In the genomic region with DNA sequence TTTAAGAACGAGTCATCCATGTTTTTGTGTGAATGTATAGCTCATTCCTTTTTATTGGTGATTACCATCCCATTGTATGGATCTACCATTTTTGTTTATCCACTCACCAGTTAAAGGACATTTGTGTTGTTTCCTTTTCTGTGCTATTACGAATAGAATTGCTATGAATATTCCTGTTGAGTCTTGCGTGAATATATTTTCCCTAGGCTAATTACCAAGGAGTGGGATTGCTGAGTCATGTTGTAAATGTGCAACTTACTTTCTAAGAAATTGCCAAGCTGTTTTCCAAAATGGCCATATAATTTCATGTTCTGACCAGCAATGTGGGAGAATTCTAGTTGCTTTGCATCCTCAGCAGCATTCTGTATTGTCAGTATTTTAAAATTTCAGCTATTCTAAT, we compare ENCODE assay signal across 18 cellular contexts. TPM values are rescaled to one million over a fixed set of nuclear protein-coding genes. Genes with fewer than 3 reads are reported as not detected.
DNase-seq lines count a peak whose midpoint lies in the region; ATAC-seq, FAIRE-seq and TF ChIP-seq lines count a peak whose summit lies in the region.
"Had no signal": no experiment of that assay in that cellular context is flagged by ENCODE, and none has a peak within 500 bp of the region (broad histone marks: within the 10 kb centered on the region; RNA-seq: fewer than 3 reads in every experiment).

No MANE protein-coding gene starts in this region.

- no peaks in the 10 kb centered on the region for H3K79me2 ChIP-seq in K562 (ENCODE audit: control insufficient read depth, insufficient read depth, low read length)

- intact Hi-C loops in K562 (cut with micrococcal nuclease), result no loop called here
- intact Hi-C loops in upper lobe of right lung (cut with DNase I), result no loop called here

- TF ChIP-seq EP300 in K562 (IDR thresholded peaks at IDR 0.05; ENCODE audit: low read length), result no peak

- no peaks in the 10 kb centered on the region for H3K9me1 ChIP-seq in K562 (ENCODE audit: control insufficient read depth, insufficient read depth, low read length)

- no peak for TF ChIP-seq POLR2A in K562 (conservative IDR thresholded peaks at IDR 0.05)

- TF ChIP-seq RAD21 in K562 (CRISPR knock-in tag; conservative IDR thresholded peaks at IDR 0.05 in 1 of 2, IDR thresholded peaks at IDR 0.05 in 1 of 2), result no peak

- CTCF ChIA-PET in K562 (lab: Yijun Ruan, JAX; ENCODE audit: low intra/inter-chr PET ratio), result no interaction called here

- H3K27me3 ChIP-seq in K562 (ENCODE audit: control insufficient read depth in 2 of 2, insufficient read depth in 2 of 2, low read length in 2 of 2) (no peaks in the 10 kb centered on the region), foreskin keratinocyte (no peaks in the 10 kb centered on the region), upper lobe of right lung (no peaks in the 10 kb centered on the region)

- H2AFZ ChIP-seq in K562 (ENCODE audit: low read depth, low read length), result peak overlapping the region; percentile 74
- H2AFZ ChIP-seq: GM23338 had no signal

- WGBS in K562 (ENCODE audit: insufficient coverage, low coverage, missing lambda C conversion rate), result 29% methylated on average over 3 of the region's 3 CpGs

- no peak overlapping the region for H3K9ac ChIP-seq in K562 (ENCODE audit: insufficient read depth in 1 of 2, low read depth in 2 of 2, low read length in 2 of 2)
- H3K9ac ChIP-seq: BLaER1 had no signal

- no peaks in the 10 kb centered on the region for H4K20me1 ChIP-seq in K562 (replicated peaks; ENCODE audit: control insufficient read depth, insufficient read depth, low read length)
- H4K20me1 ChIP-seq: BLaER1 had no signal

- H3K4me3 ChIP-seq in K562 (no peak overlapping the region), upper lobe of right lung (no peak overlapping the region)
- H3K4me3 ChIP-seq: BLaER1, GM23338 had no signal

- no peak overlapping the region for H3K4me2 ChIP-seq in K562 (ENCODE audit: insufficient read depth, low read length)
- H3K4me2 ChIP-seq: BLaER1, GM23338 had no signal

- H3K9me3 ChIP-seq in K562 (replicated peaks; ENCODE audit: control insufficient read depth, insufficient read depth, low read depth, low read length) (no peaks in the 10 kb centered on the region), upper lobe of right lung (no peaks in the 10 kb centered on the region)
- H3K9me3 ChIP-seq: BLaER1 had no signal

- BruUV-seq in K562 (replicated peaks; lab: Mats Ljungman, UMichigan), result no TSS peak

- H3K27ac ChIP-seq in K562 (ENCODE audit: extremely low read depth, low read depth, low read length) (no peak overlapping the region), foreskin keratinocyte (no peak overlapping the region), upper lobe of right lung (no peak overlapping the region)
- H3K27ac ChIP-seq: BLaER1 had no signal

- no peak for ATAC-seq in K562
- ATAC-seq in foreskin keratinocyte, result peak; percentile 73
- no peak for ATAC-seq in GM18907 (IDR thresholded peaks at IDR 0.05; ENCODE audit: unreplicated experiment)
- ATAC-seq in upper lobe of right lung, result no peak
- ATAC-seq: GM23338 had no signal

- H3K36me3 ChIP-seq in K562 (ENCODE audit: control insufficient read depth, insufficient read depth, low read length) (no peaks in the 10 kb centered on the region), upper lobe of right lung (no peaks in the 10 kb centered on the region)
- H3K36me3 ChIP-seq: BLaER1 had no signal

- TF ChIP-seq CTCF in K562 (IDR thresholded peaks at IDR 0.05 in 2 of 3, conservative IDR thresholded peaks at IDR 0.05 in 1 of 3; ENCODE audit: insufficient read depth in 2 of 3, low read depth in 1 of 3, low read length in 3 of 3) (no peak), foreskin keratinocyte (conservative IDR thresholded peaks at IDR 0.05) (no peak), upper lobe of right lung (IDR thresholded peaks at IDR 0.05) (no peak)

- FAIRE-seq in K562 (lab: Jason Lieb, UNC), result peak; percentile 19
- FAIRE-seq: A204.1, GM12892, GM18507, H54 had no signal

- peak; percentile 28 for DNase-seq in RPMI7951 (ENCODE audit: low read depth)
- DNase-seq in K562 (ENCODE audit: extremely low read depth in 1 of 4, low spot score in 3 of 4), result peak in 1 of 4 experiments; percentile 13
- peak; percentile 46 to 73 for DNase-seq in foreskin keratinocyte
- DNase-seq in upper lobe of right lung, result no peak
- no peak for DNase-seq in NCI-H510A (lab: John Stamatoyannopoulos, UW)
- DNase-seq in HUDEP-2 (lab: John Stamatoyannopoulos, UW; ENCODE audit: unreplicated experiment in 76 of 76), result no peak
- DNase-seq: CD4-positive, alpha-beta memory T cell; DMS153; DMS79; GDM1; HCEC 1CT had no signal

- in situ Hi-C loops in K562 (cut with MboI), result no loop called here

- POLR2A ChIA-PET in K562 (lab: Yijun Ruan, JAX), result interaction anchor here (1.0 kb wide), 1 partner anchor 10 kb away, joined by 3 read pairs; no protein-coding TSS in a partner anchor

- H3K4me1 ChIP-seq in K562 (replicated peaks in 1 of 2; ENCODE audit: control insufficient read depth in 2 of 2, insufficient read depth in 2 of 2, low read length in 2 of 2) (peaks cover 0 to 2% of the 10 kb centered on the region in 2 experiments; a peak in 1 of 5 replicates), foreskin keratinocyte (no peaks in the 10 kb centered on the region), upper lobe of right lung (no peaks in the 10 kb centered on the region)
- H3K4me1 ChIP-seq: BLaER1 had no signal

TF ChIP-seq in K562, 482 proteins besides CTCF, POLR2A, EP300 and RAD21:
- TF ChIP-seq MAFG (tag; conservative IDR thresholded peaks at IDR 0.05), result peak; percentile 87
- TF ChIP-seq NFE2L1 (tag; IDR thresholded peaks at IDR 0.05; ENCODE audit: borderline replicate concordance, low read depth), result peak; percentile 68; the same call in 1 of the 2 replicates
- TF ChIP-seq MAFK (IDR thresholded peaks at IDR 0.05; ENCODE audit: low read length), result peak; percentile 68; the same call in 1 of the 2 replicates
- TF ChIP-seq BACH1 (tag; IDR thresholded peaks at IDR 0.05), result peak; percentile 72; the same call in 1 of the 2 replicates
- TF ChIP-seq ZNF347 (CRISPR knock-in tag; IDR thresholded peaks at IDR 0.05; ENCODE audit: low read depth), result no peak
- TF ChIP-seq ZNF316 (IDR thresholded peaks at IDR 0.05), result peak; percentile 93
- TF ChIP-seq, protein P1, sequence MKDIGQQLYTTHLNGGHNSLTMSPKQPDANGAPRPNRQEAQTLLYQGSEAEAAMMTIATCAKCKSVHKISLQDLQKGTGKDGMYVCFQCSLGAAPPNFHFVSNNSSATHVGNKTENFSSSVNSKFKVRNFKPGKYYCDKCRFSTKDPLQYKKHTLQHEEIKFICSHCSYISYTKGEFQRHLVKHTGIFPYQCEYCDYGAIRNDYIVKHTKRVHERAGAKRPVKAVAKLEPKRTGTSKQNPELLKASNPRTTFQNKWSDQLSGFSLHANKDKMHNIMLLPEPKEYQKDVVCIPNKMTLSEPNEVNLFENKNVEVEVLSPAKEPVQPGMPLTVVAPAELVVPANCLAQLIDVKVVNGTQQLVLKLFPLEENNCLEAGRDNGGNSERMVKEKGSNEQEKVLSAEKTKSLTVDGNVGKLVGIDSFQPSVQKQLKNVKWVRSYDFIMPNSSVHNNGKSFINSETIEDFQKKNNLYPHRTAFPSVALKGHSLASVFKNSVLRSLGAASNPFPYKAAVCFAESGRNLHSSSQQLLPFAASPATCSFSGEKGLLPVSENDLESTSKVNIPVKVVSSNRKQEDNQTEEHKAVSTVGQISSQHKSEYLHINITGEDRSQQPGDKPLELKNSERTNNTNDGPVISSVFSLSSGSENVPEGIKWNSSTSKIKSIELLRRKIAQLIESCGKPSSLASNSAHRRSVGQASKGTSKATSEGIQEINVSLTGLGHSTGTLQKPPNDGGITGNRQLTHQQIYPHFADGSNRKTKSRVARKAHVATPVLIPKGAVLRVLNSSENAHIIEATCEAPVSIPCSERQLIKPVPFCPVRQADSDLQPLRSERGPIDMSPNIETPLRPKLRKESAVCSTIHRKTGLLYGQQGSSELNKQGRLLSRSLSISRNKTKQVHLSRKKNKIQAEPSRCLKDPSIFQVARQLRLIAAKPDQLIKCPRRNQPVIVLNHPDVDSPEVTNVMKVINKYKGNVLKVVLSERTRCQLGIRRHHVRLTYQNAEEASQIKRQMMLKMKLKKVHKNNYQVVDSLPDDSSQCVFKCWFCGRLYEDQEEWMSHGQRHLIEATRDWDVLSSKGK (CRISPR knock-in tag; IDR thresholded peaks at IDR 0.05), result no peak
- no peak for TF ChIP-seq RBM14 (IDR thresholded peaks at IDR 0.05; ENCODE audit: borderline replicate concordance, insufficient read depth, low read depth, low read length)
- TF ChIP-seq C11orf30 (IDR thresholded peaks at IDR 0.05; ENCODE audit: low read depth), result peak; percentile 86
- TF ChIP-seq CEBPB (tag; IDR thresholded peaks at IDR 0.05), result no peak
- TF ChIP-seq MAFF (IDR thresholded peaks at IDR 0.05; ENCODE audit: low read length), result peak; percentile 72; the same call in 1 of the 2 replicates
- no peak for TF ChIP-seq NR2C1 (IDR thresholded peaks at IDR 0.05)
- TF ChIP-seq NR2C1 (tag; IDR thresholded peaks at IDR 0.05), result no peak
- peak; percentile 85 for TF ChIP-seq NFE2 (IDR thresholded peaks at IDR 0.05; ENCODE audit: low read depth)

RNA-seq across cellular contexts. Expression of gene YIPF6, which starts 51.3 kb away (rescaled TPM):
- 30.6 and 35.8 TPM in 2 replicates for total RNA-seq in RPMI7951 (2014; rRNA removed; shearing (Covaris generic))
- 22.5 and 60.7 TPM in 2 replicates for total RNA-seq in K562 (2011; cell fraction: chromatin; rRNA removed; ENCODE audit: low replicate concordance)
- total RNA-seq in K562 (2011; cell fraction: nucleolus; rRNA removed), result 18.8 and 20.0 TPM in 2 replicates
- 38.9 and 76.5 TPM in 2 replicates for total RNA-seq in K562 (2011; cell fraction: nucleoplasm; rRNA removed)
- total RNA-seq in K562 (2014; rRNA removed), result 7.7 and 10.7 TPM in 2 replicates
- 25.8 and 30.3 TPM in 2 replicates for total RNA-seq in K562 (2014; rRNA removed; fragmentation: Illumina TruSeq; extraction: Trizol)
- 12.0 and 14.1 TPM in 2 replicates for total RNA-seq in K562 (2015; rRNA removed; fragmentation: Illumina TruSeq; extraction: Trizol)
- total RNA-seq in K562 (2021), result 22.4 and 26.5 TPM in 2 replicates
- 29.1 and 32.1 TPM in 2 replicates for polyA plus RNA-seq in K562 (2011; rRNA removed)
- polyA plus RNA-seq in K562 (2011; cell fraction: cytosol; rRNA removed), result 10.4 and 24.0 TPM in 2 replicates
- polyA plus RNA-seq in K562 (2011; cell fraction: nucleus; rRNA removed), result 17.6 and 24.1 TPM in 2 replicates
- polyA plus RNA-seq in K562 (2012), result 11.5 and 13.9 TPM in 2 replicates
- 14.3 and 15.6 TPM in 2 replicates for polyA plus RNA-seq in K562 (2014; fragmentation: Illumina TruSeq; extraction: Trizol)
- polyA plus RNA-seq in K562 (2014; fragmentation: Nextera tagmentation; extraction: Ambion mirVana), result 10 to 100 TPM; 31.3 to 44.2 TPM
- 10.3 and 12.8 TPM in 2 replicates for polyA plus RNA-seq in K562 (2014; rRNA removed)
- 18.1 and 20.2 TPM in 2 replicates for polyA minus RNA-seq in K562 (2011; rRNA and poly(A)+ RNA removed)
- polyA minus RNA-seq in K562 (2011; cell fraction: cytosol; rRNA and poly(A)+ RNA removed), result 6.5 and 9.6 TPM in 2 replicates
- polyA minus RNA-seq in K562 (2011; cell fraction: nucleus; rRNA and poly(A)+ RNA removed), result 9.6 and 15.7 TPM in 2 replicates
- total RNA-seq in foreskin keratinocyte, result 16.9 and 18.1 TPM in 2 replicates
- 6.6 and 7.4 TPM in 2 replicates for polyA plus RNA-seq in foreskin keratinocyte
- total RNA-seq in upper lobe of right lung, result 44.5 TPM

Comparison
In these comparisons a context has a peak if more than half of its experiments do, and no peak if none do; other contexts are left out.
1. DNase-seq: peak in RPMI7951 (single experiment) and foreskin keratinocyte (2 of 2); none in upper lobe of right lung (single experiment), NCI-H510A (single experiment) and HUDEP-2 (0 of 76).